2 cellular contexts compared by ENCODE assay signal in the genomic region with DNA sequence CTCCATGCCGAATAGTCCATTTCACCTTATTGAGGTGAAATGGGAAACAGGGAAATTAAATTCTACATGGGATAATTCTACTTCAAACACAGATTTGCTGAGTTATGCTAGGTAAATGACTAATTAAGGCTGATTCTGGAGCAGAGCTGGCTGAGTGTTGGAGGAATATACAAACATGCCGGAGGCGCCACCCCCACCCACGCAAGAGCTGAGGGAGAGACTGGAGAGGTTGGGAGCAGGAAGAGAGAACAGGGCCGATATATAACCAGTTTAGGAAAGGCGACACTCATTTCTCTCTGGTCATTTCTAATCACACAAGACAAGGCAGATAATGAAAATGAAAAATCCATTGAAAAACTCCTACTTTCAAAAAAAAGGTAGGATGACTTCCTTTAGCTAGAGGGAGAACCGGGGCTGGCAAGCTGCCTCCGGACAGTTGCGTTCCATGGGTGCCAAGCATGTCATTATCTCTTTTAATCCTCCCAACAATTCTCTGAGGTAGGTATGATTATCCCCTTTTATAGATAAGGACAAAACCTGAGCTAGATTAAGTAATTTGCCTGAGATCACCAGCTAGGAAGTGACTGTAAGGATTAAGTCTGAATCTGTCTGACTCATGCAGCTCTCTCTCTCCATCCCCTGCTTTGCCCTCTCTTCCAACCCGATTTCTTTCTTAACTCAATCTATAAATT.
TF ChIP-seq lines count a peak whose summit lies in the region.

No MANE protein-coding gene starts in this region.

TF ChIP-seq in GM23338, 12 proteins besides CTCF, POLR2A, EP300 and RAD21 (continues in another document):
- TF ChIP-seq, protein P1, sequence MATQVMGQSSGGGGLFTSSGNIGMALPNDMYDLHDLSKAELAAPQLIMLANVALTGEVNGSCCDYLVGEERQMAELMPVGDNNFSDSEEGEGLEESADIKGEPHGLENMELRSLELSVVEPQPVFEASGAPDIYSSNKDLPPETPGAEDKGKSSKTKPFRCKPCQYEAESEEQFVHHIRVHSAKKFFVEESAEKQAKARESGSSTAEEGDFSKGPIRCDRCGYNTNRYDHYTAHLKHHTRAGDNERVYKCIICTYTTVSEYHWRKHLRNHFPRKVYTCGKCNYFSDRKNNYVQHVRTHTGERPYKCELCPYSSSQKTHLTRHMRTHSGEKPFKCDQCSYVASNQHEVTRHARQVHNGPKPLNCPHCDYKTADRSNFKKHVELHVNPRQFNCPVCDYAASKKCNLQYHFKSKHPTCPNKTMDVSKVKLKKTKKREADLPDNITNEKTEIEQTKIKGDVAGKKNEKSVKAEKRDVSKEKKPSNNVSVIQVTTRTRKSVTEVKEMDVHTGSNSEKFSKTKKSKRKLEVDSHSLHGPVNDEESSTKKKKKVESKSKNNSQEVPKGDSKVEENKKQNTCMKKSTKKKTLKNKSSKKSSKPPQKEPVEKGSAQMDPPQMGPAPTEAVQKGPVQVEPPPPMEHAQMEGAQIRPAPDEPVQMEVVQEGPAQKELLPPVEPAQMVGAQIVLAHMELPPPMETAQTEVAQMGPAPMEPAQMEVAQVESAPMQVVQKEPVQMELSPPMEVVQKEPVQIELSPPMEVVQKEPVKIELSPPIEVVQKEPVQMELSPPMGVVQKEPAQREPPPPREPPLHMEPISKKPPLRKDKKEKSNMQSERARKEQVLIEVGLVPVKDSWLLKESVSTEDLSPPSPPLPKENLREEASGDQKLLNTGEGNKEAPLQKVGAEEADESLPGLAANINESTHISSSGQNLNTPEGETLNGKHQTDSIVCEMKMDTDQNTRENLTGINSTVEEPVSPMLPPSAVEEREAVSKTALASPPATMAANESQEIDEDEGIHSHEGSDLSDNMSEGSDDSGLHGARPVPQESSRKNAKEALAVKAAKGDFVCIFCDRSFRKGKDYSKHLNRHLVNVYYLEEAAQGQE (IDR thresholded peaks at IDR 0.05; ENCODE audit: unreplicated experiment), result no peak
- TF ChIP-seq CREB1 (CRISPR knock-in tag; IDR thresholded peaks at IDR 0.05; ENCODE audit: low read depth) (no peak), EZH2phosphoT487 (IDR thresholded peaks at IDR 0.05; ENCODE audit: unreplicated experiment) (no peak), STAT1 (IDR thresholded peaks at IDR 0.05; ENCODE audit: unreplicated experiment) (no peak), JUNB (IDR thresholded peaks at IDR 0.05; ENCODE audit: unreplicated experiment) (no peak), ZNF331 (CRISPR knock-in tag; IDR thresholded peaks at IDR 0.05; ENCODE audit: low read depth) (no peak)
- TF ChIP-seq, protein P2, sequence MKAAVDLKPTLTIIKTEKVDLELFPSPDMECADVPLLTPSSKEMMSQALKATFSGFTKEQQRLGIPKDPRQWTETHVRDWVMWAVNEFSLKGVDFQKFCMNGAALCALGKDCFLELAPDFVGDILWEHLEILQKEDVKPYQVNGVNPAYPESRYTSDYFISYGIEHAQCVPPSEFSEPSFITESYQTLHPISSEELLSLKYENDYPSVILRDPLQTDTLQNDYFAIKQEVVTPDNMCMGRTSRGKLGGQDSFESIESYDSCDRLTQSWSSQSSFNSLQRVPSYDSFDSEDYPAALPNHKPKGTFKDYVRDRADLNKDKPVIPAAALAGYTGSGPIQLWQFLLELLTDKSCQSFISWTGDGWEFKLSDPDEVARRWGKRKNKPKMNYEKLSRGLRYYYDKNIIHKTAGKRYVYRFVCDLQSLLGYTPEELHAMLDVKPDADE (IDR thresholded peaks at IDR 0.05), result no peak
- TF ChIP-seq, protein P3, sequence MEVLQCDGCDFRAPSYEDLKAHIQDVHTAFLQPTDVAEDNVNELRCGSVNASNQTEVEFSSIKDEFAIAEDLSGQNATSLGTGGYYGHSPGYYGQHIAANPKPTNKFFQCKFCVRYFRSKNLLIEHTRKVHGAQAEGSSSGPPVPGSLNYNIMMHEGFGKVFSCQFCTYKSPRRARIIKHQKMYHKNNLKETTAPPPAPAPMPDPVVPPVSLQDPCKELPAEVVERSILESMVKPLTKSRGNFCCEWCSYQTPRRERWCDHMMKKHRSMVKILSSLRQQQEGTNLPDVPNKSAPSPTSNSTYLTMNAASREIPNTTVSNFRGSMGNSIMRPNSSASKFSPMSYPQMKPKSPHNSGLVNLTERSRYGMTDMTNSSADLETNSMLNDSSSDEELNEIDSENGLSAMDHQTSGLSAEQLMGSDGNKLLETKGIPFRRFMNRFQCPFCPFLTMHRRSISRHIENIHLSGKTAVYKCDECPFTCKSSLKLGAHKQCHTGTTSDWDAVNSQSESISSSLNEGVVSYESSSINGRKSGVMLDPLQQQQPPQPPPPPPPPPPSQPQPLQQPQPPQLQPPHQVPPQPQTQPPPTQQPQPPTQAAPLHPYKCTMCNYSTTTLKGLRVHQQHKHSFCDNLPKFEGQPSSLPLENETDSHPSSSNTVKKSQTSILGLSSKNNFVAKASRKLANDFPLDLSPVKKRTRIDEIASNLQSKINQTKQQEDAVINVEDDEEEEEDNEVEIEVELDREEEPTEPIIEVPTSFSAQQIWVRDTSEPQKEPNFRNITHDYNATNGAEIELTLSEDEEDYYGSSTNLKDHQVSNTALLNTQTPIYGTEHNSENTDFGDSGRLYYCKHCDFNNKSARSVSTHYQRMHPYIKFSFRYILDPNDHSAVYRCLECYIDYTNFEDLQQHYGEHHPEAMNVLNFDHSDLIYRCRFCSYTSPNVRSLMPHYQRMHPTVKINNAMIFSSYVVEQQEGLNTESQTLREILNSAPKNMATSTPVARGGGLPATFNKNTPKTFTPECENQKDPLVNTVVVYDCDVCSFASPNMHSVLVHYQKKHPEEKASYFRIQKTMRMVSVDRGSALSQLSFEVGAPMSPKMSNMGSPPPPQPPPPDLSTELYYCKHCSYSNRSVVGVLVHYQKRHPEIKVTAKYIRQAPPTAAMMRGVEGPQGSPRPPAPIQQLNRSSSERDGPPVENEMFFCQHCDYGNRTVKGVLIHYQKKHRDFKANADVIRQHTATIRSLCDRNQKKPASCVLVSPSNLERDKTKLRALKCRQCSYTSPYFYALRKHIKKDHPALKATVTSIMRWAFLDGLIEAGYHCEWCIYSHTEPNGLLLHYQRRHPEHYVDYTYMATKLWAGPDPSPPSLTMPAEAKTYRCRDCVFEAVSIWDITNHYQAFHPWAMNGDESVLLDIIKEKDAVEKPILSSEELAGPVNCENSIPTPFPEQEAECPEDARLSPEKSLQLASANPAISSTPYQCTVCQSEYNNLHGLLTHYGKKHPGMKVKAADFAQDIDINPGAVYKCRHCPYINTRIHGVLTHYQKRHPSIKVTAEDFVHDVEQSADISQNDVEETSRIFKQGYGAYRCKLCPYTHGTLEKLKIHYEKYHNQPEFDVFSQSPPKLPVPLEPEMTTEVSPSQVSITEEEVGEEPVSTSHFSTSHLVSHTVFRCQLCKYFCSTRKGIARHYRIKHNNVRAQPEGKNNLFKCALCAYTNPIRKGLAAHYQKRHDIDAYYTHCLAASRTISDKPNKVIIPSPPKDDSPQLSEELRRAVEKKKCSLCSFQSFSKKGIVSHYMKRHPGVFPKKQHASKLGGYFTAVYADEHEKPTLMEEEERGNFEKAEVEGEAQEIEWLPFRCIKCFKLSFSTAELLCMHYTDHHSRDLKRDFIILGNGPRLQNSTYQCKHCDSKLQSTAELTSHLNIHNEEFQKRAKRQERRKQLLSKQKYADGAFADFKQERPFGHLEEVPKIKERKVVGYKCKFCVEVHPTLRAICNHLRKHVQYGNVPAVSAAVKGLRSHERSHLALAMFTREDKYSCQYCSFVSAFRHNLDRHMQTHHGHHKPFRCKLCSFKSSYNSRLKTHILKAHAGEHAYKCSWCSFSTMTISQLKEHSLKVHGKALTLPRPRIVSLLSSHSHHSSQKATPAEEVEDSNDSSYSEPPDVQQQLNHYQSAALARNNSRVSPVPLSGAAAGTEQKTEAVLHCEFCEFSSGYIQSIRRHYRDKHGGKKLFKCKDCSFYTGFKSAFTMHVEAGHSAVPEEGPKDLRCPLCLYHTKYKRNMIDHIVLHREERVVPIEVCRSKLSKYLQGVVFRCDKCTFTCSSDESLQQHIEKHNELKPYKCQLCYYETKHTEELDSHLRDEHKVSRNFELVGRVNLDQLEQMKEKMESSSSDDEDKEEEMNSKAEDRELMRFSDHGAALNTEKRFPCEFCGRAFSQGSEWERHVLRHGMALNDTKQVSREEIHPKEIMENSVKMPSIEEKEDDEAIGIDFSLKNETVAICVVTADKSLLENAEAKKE (CRISPR knock-in tag; IDR thresholded peaks at IDR 0.05), result no peak

TF ChIP-seq in endothelial cell of umbilical vein, 7 proteins besides CTCF, POLR2A, EP300 and RAD21:
- TF ChIP-seq EZH2 (IDR thresholded peaks at IDR 0.05; ENCODE audit: borderline replicate concordance, low read depth, low read length, severe bottlenecking), result no peak
- TF ChIP-seq GATA2 (IDR thresholded peaks at IDR 0.05; ENCODE audit: insufficient read depth, insufficient read length, low read depth, low read length), result no peak
- no peak for TF ChIP-seq MYC (IDR thresholded peaks at IDR 0.05; ENCODE audit: low read depth, low read length)
- TF ChIP-seq JUN (IDR thresholded peaks at IDR 0.05; ENCODE audit: borderline replicate concordance, insufficient read depth, insufficient read length, low read depth), result peak; percentile 11
- no peak for TF ChIP-seq POLR2AphosphoS5 (IDR thresholded peaks at IDR 0.05; ENCODE audit: insufficient read depth, low read depth, low read length)
- TF ChIP-seq, protein P4, sequence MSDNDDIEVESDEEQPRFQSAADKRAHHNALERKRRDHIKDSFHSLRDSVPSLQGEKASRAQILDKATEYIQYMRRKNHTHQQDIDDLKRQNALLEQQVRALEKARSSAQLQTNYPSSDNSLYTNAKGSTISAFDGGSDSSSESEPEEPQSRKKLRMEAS (IDR thresholded peaks at IDR 0.05; ENCODE audit: insufficient read depth, insufficient read length), result no peak
- TF ChIP-seq FOS (IDR thresholded peaks at IDR 0.05; ENCODE audit: borderline replicate concordance, insufficient read depth, low read length), result peak; percentile 62
